Comparison of ENCODE assay signal across 19 cellular contexts in the genomic region with DNA sequence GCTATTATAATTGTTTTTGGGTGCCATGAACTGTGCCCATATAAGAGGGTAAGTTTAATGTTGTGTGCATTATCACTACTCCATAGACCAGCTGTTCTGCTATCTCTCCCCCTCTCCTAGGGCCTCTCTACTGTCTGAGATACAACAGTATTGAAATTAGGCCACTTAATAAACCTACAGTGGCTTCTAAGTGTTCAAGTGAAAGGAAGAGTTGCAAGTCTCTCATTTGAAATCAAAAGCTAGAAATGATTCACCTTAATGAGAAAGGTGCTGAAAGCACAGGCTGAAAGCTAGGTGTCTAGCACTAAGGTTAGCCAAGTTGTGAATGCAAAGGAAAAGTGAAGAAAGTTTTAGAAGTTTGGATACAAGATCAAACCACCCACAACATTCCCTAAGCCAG.
A peak's percentile ranks its signal among the peaks of the same experiment; 100 is the strongest.
DNase-seq lines count a peak whose midpoint lies in the region; ATAC-seq and TF ChIP-seq lines count a peak whose summit lies in the region.
"Had no signal": no experiment of that assay in that cellular context is flagged by ENCODE, and none has a peak within 500 bp of the region (broad histone marks: within the 10 kb centered on the region; RNA-seq: fewer than 3 reads in every experiment).

No MANE protein-coding gene starts in this region.

- peaks cover 22% of the 10 kb centered on the region for H3K4me1 Mint-ChIP-seq in CD4-positive, alpha-beta T cell (ENCODE audit: low read depth)
- H3K4me1 Mint-ChIP-seq: B cell had no signal

- no peaks in the 10 kb centered on the region for H3K9me3 ChIP-seq in CD4-positive, alpha-beta T cell (ENCODE audit: control insufficient read depth, low read length)
- H3K9me3 ChIP-seq: HAP-1, SJCRH30 had no signal

- H3K27ac ChIP-seq in CD4-positive, alpha-beta T cell (ENCODE audit: low read depth, low read length), result no peak overlapping the region
- H3K27ac ChIP-seq: SJCRH30 had no signal

- no peak overlapping the region for H3K4me3 Mint-ChIP-seq in CD4-positive, alpha-beta T cell
- H3K4me3 Mint-ChIP-seq: B cell; CD4-positive, CD25-positive, alpha-beta regulatory T cell had no signal

- POLR2A ChIA-PET in CD4-positive, alpha-beta T cell (lab: Charles Lee), result no interaction called here

- DNase-seq in NCI-H69 (lab: John Stamatoyannopoulos, UW) (no peak), NCI-H748 treated with DMSO at 0.1 percent for 48 hours (lab: John Stamatoyannopoulos, UW) (no peak)
- no peak for DNase-seq in CD4-positive, alpha-beta T cell
- DNase-seq: CD4-positive, CD25-positive, alpha-beta regulatory T cell; EL; MV-4-11; NCI-H1417; NCI-H1930; NCI-H446; SJCRH30; T-helper 2 cell had no signal

- intact Hi-C loops in CD4-positive, alpha-beta T cell (cut with DNase I, micrococcal nuclease), result no loop called here

- no peaks in the 10 kb centered on the region for H3K27me3 Mint-ChIP-seq in CD4-positive, alpha-beta T cell
- H3K27me3 Mint-ChIP-seq: B cell; CD4-positive, CD25-positive, alpha-beta regulatory T cell had no signal

- peaks cover 53% of the 10 kb centered on the region for H3K36me3 Mint-ChIP-seq in CD4-positive, alpha-beta T cell (ENCODE audit: low read depth)

- H3K27ac Mint-ChIP-seq in CD4-positive, alpha-beta T cell, result no peak overlapping the region
- H3K27ac Mint-ChIP-seq: B cell; CD4-positive, CD25-positive, alpha-beta regulatory T cell had no signal

- CTCF ChIA-PET in CD4-positive, alpha-beta T cell (lab: Charles Lee), result no interaction called here

- no peaks in the 10 kb centered on the region for H3K27me3 ChIP-seq in CD4-positive, alpha-beta T cell (ENCODE audit: control insufficient read depth, insufficient read depth, low read length)
- H3K27me3 ChIP-seq: SJCRH30 had no signal

- ATAC-seq in GM18858 (IDR thresholded peaks at IDR 0.05; ENCODE audit: unreplicated experiment) (peak; percentile 65), GM19438 (IDR thresholded peaks at IDR 0.05; ENCODE audit: low read depth, unreplicated experiment) (peak; percentile 62), HG02884 (IDR thresholded peaks at IDR 0.05; ENCODE audit: unreplicated experiment) (peak; percentile 55), HG03457 (IDR thresholded peaks at IDR 0.05; ENCODE audit: unreplicated experiment) (peak; percentile 69), HG03439 (IDR thresholded peaks at IDR 0.05; ENCODE audit: unreplicated experiment) (no peak)
- no peak for ATAC-seq in CD4-positive, alpha-beta T cell (ENCODE audit: poor library complexity)
- ATAC-seq: K562 had no signal

- peaks cover 2% of the 10 kb centered on the region for H3K9me3 Mint-ChIP-seq in CD4-positive, alpha-beta T cell

- TF ChIP-seq CTCF in CD4-positive, alpha-beta T cell (IDR thresholded peaks at IDR 0.05), result no peak

Comparison
In these comparisons a context has a peak if more than half of its experiments do, and no peak if none do; other contexts are left out.
1. ATAC-seq: peak in GM18858 (single experiment), GM19438 (single experiment), HG02884 (single experiment) and HG03457 (single experiment); none in CD4-positive, alpha-beta T cell (single experiment) and HG03439 (single experiment).